ENCODE assay signal across 9 cellular contexts in genomic region chr15:23687143-23687470, GRCh38. TPM values are rescaled to one million over a fixed set of nuclear protein-coding genes. Genes with fewer than 3 reads are reported as not detected.
DNase-seq lines count a peak whose midpoint lies in the region; ATAC-seq and TF ChIP-seq lines count a peak whose summit lies in the region.
"Had no signal": no experiment of that assay in that cellular context is flagged by ENCODE, and none has a peak within 500 bp of the region (broad histone marks: within the 10 kb centered on the region; RNA-seq: fewer than 3 reads in every experiment).

NDN (minus strand) TSS chr15:23687305; CDS start chr15:23687217, 88 bp downstream.

- ATAC-seq in SK-N-SH treated with all-trans-retinoic acid at 6 μM for 48 hours (peak; percentile 75), omental fat pad (ENCODE audit: low FRiP score) (peak; percentile 34)
- ATAC-seq: HCT116 had no signal

- DNase-seq in D341Med (ENCODE audit: low spot score) (peak; percentile 91), globus pallidus (ENCODE audit: low spot score) (peak; percentile 33), omental fat pad (ENCODE audit: low spot score) (no peak), HT-29 (ENCODE audit: low spot score) (no peak), NOMO-1 treated with DMSO at 0.1 percent for 48 hours (lab: John Stamatoyannopoulos, UW; ENCODE audit: unreplicated experiment) (no peak), GM10248 (ENCODE audit: extremely low spot score) (no peak), HUDEP-2 (lab: John Stamatoyannopoulos, UW; ENCODE audit: unreplicated experiment in 76 of 76) (no peak)

- CTCF ChIA-PET in GM10248 (lab: Yijun Ruan, JAX), result no interaction called here

- TF ChIP-seq CTCF in omental fat pad (IDR thresholded peaks at IDR 0.05) (no peak), GM10248 (IDR thresholded peaks at IDR 0.05; ENCODE audit: control extremely low read depth, extremely low read depth, low read depth, missing control alignments) (no peak)

- POLR2A ChIA-PET in GM10248 (lab: Yijun Ruan, JAX), result no interaction called here

TF ChIP-seq in SK-N-SH treated with all-trans-retinoic acid at 6 μM for 48 hours, 23 proteins besides CTCF, POLR2A, EP300 and RAD21:
- TF ChIP-seq ESRRG (CRISPR knock-in tag; IDR thresholded peaks at IDR 0.05) (no peak), BACH2 (CRISPR knock-in tag; IDR thresholded peaks at IDR 0.05; ENCODE audit: borderline replicate concordance) (no peak), CREB5 (CRISPR knock-in tag; IDR thresholded peaks at IDR 0.05; ENCODE audit: low read depth) (no peak), ISL1 (CRISPR knock-in tag; IDR thresholded peaks at IDR 0.05) (no peak), ZNF70 (CRISPR knock-in tag; IDR thresholded peaks at IDR 0.05) (no peak), PPARA (CRISPR knock-in tag; IDR thresholded peaks at IDR 0.05; ENCODE audit: borderline replicate concordance) (no peak), ARNTL (CRISPR knock-in tag; IDR thresholded peaks at IDR 0.05; ENCODE audit: borderline replicate concordance, low read depth) (no peak), CSDC2 (CRISPR knock-in tag; IDR thresholded peaks at IDR 0.05) (no peak), TCF4 (CRISPR knock-in tag; IDR thresholded peaks at IDR 0.05; ENCODE audit: borderline replicate concordance) (no peak), TOX (CRISPR knock-in tag; IDR thresholded peaks at IDR 0.05; ENCODE audit: borderline replicate concordance) (no peak), GLIS3 (CRISPR knock-in tag; IDR thresholded peaks at IDR 0.05) (no peak), ZNF8 (CRISPR knock-in tag; IDR thresholded peaks at IDR 0.05) (no peak), ZC3H10 (CRISPR knock-in tag; IDR thresholded peaks at IDR 0.05) (no peak), ZFP30 (CRISPR knock-in tag; IDR thresholded peaks at IDR 0.05) (no peak), ZNF565 (CRISPR knock-in tag; conservative IDR thresholded peaks at IDR 0.05; ENCODE audit: low read depth) (no peak)
TF ChIP-seq in SK-N-SH treated with all-trans-retinoic acid at 6 μM for 48 hours: peak in this region for 0.

RNA-seq across cellular contexts. Expression of gene NDN, which starts in this region (rescaled TPM):
- 100 to 1,000 TPM in 2 of 4 donors, 10 to 100 TPM in 2; 83.0 to 135 (median 107) TPM for total RNA-seq in omental fat pad
- not detected in 2 replicates for total RNA-seq in HT-29 (2014; rRNA removed; shearing (Covaris generic))

Comparison
In these comparisons a context has a peak if more than half of its experiments do, and no peak if none do; other contexts are left out.
1. RNA of gene NDN (total RNA-seq): 83.0 to 135 TPM in omental fat pad; not detected in HT-29; every median in the first group is over 10 times any median in the second.
2. DNase-seq: peak in D341Med (single experiment) and globus pallidus (single experiment); none in omental fat pad (single experiment), HT-29 (single experiment), NOMO-1 treated with DMSO at 0.1 percent for 48 hours (single experiment), GM10248 (single experiment) and HUDEP-2 (0 of 76).